Comparison of ENCODE assay signal across 8 cellular contexts in genomic region chr1:50873458-50874187, GRCh38.
DNase-seq lines count a peak whose midpoint lies in the region; ATAC-seq lines count a peak whose summit lies in the region.

No MANE protein-coding gene starts in this region.

- peak overlapping the region; percentile 36 for H3K4me3 Mint-ChIP-seq in activated naive CD8-positive, alpha-beta T cell treated with anti-CD3 and anti-CD28 coated beads, Interleukin-2, amount 10 ng/mL, durations not matched to agents 7 days and 5 days

- H3K36me3 Mint-ChIP-seq in activated naive CD8-positive, alpha-beta T cell treated with anti-CD3 and anti-CD28 coated beads, Interleukin-2, amount 10 ng/mL, durations not matched to agents 7 days and 5 days = peaks cover 7% of the 10 kb centered on the region

- H3K4me1 Mint-ChIP-seq in activated naive CD8-positive, alpha-beta T cell treated with anti-CD3 and anti-CD28 coated beads, Interleukin-2, amount 10 ng/mL, durations not matched to agents 7 days and 5 days = peaks cover 2% of the 10 kb centered on the region

- POLR2A ChIA-PET in activated naive CD8-positive, alpha-beta T cell treated with anti-CD3 and anti-CD28 coated beads, Interleukin-2, amount 10 ng/mL, durations not matched to agents 7 days and 5 days (lab: Charles Lee) = no interaction called here

- peak; percentile 95 for ATAC-seq in GM21526 (IDR thresholded peaks at IDR 0.05; ENCODE audit: low FRiP score, unreplicated experiment)
- peak; percentile 68 for ATAC-seq in activated naive CD8-positive, alpha-beta T cell treated with anti-CD3 and anti-CD28 coated beads, Interleukin-2, amount 10 ng/mL, durations not matched to agents 7 days and 5 days (ENCODE audit: low read depth)

- no peak overlapping the region for H3K27ac Mint-ChIP-seq in activated naive CD8-positive, alpha-beta T cell treated with anti-CD3 and anti-CD28 coated beads, Interleukin-2, amount 10 ng/mL, durations not matched to agents 7 days and 5 days

- H3K27me3 Mint-ChIP-seq in activated naive CD8-positive, alpha-beta T cell treated with anti-CD3 and anti-CD28 coated beads, Interleukin-2, amount 10 ng/mL, durations not matched to agents 7 days and 5 days = no peaks in the 10 kb centered on the region

- DNase-seq in GDM1 (lab: John Stamatoyannopoulos, UW) (peak; percentile 84), HT-29 (ENCODE audit: low spot score) (peak; percentile 93), SK-N-DZ (ENCODE audit: low spot score) (peak; percentile 30), iPS DF 19.7 (ENCODE audit: low read depth, low spot score) (peak; percentile 61), middle frontal gyrus (ENCODE audit: extremely low spot score, low spot score) (no peak)
- peak; percentile 48 for DNase-seq in activated naive CD8-positive, alpha-beta T cell treated with anti-CD3 and anti-CD28 coated beads, Interleukin-2, amount 10 ng/mL, durations not matched to agents 7 days and 5 days
- DNase-seq in stimulated activated CD4-positive, alpha-beta T cell treated with anti-CD3 and anti-CD28 coated beads, Interleukin-1b, Interleukin-23, amount 100 ng/mL, for 4 hours (ENCODE audit: low read depth in 2 of 2) = peak; percentile 45 to 49

- no peaks in the 10 kb centered on the region for H3K9me3 Mint-ChIP-seq in activated naive CD8-positive, alpha-beta T cell treated with anti-CD3 and anti-CD28 coated beads, Interleukin-2, amount 10 ng/mL, durations not matched to agents 7 days and 5 days
